22 cellular contexts compared by ENCODE assay signal in genomic region chr3:39262842-39263241, GRCh38. TPM values are rescaled to one million over a fixed set of nuclear protein-coding genes. Genes with fewer than 3 reads are reported as not detected.
"Had no signal": no experiment of that assay in that cellular context is flagged by ENCODE, and none has a peak within 500 bp of the region (broad histone marks: within the 10 kb centered on the region; RNA-seq: fewer than 3 reads in every experiment).

No MANE protein-coding gene starts in this region.

- H3K9me3 ChIP-seq: esophagus squamous epithelium, gastrocnemius medialis, sigmoid colon, thoracic aorta, upper lobe of left lung had no signal

- H3K27me3 Mint-ChIP-seq: stimulated activated naive B cell treated with anti-CD40 and anti-IgM and Interleukin-4, amounts not matched to agents 10 μg/mL and 1 μg/mL and 100 μg/mL, for 72 hours had no signal

- H3K4me3 ChIP-seq: dorsolateral prefrontal cortex, esophagus squamous epithelium, gastrocnemius medialis, sigmoid colon, smooth muscle cell, thoracic aorta, upper lobe of left lung had no signal

- H3K9me3 Mint-ChIP-seq: activated CD4-positive, alpha-beta memory T cell treated with anti-CD3 and anti-CD28 coated beads for 36 hours; endodermal cell; nephron progenitor cell; stimulated activated naive B cell treated with anti-CD40 and anti-IgM and Interleukin-4, amounts not matched to agents 10 μg/mL and 1 μg/mL and 100 μg/mL, for 72 hours had no signal

- ATAC-seq: activated CD8-positive, alpha-beta memory T cell treated with anti-CD3 and anti-CD28 coated beads, Interleukin-2, amount 10 ng/mL, durations not matched to agents 7 days and 5 days; gastrocnemius medialis; left ventricle myocardium superior; stimulated activated naive B cell treated with anti-CD40 and anti-IgM and Interleukin-4, amounts not matched to agents 10 μg/mL and 1 μg/mL and 100 μg/mL, for 72 hours had no signal

- H3K27ac Mint-ChIP-seq: activated CD4-positive, alpha-beta memory T cell treated with anti-CD3 and anti-CD28 coated beads for 36 hours; activated CD8-positive, alpha-beta memory T cell treated with anti-CD3 and anti-CD28 coated beads, Interleukin-2, amount 10 ng/mL, durations not matched to agents 7 days and 5 days; endodermal cell; nephron progenitor cell; stimulated activated naive B cell treated with anti-CD40 and anti-IgM and Interleukin-4, amounts not matched to agents 10 μg/mL and 1 μg/mL and 100 μg/mL, for 72 hours had no signal

- H3K27me3 ChIP-seq: esophagus squamous epithelium, gastrocnemius medialis, sigmoid colon, upper lobe of left lung had no signal

- H3K4me3 Mint-ChIP-seq: activated CD4-positive, alpha-beta memory T cell treated with anti-CD3 and anti-CD28 coated beads for 36 hours; activated CD8-positive, alpha-beta memory T cell treated with anti-CD3 and anti-CD28 coated beads, Interleukin-2, amount 10 ng/mL, durations not matched to agents 7 days and 5 days; endodermal cell; nephron progenitor cell; stimulated activated naive B cell treated with anti-CD40 and anti-IgM and Interleukin-4, amounts not matched to agents 10 μg/mL and 1 μg/mL and 100 μg/mL, for 72 hours had no signal

- DNase-seq: activated CD4-positive, alpha-beta memory T cell treated with anti-CD3 and anti-CD28 coated beads for 36 hours; activated CD4-positive, alpha-beta T cell treated with anti-CD3 and anti-CD28 coated beads for 48 hours; activated CD8-positive, alpha-beta memory T cell treated with anti-CD3 and anti-CD28 coated beads, Interleukin-2, amount 10 ng/mL, durations not matched to agents 7 days and 5 days; activated gamma-delta T cell; activated naive CD4-positive, alpha-beta T cell treated with anti-CD3 and anti-CD28 coated beads, Interleukin-2, amount 50 U/mL, for 16 hours; activated T-cell treated with anti-CD3 and anti-CD28 coated beads for 4 hours; central memory CD4-positive, alpha-beta T cell; dorsolateral prefrontal cortex; endodermal cell; esophagus squamous epithelium; gastrocnemius medialis; hippocampal formation; left ventricle myocardium superior; midbrain; nephron progenitor cell; retina; sigmoid colon; stimulated activated CD4-positive, alpha-beta T cell treated with anti-CD3 and anti-CD28 coated beads, Interleukin-15, amount 100 ng/mL, for 24 hours; stimulated activated naive B cell treated with anti-CD40 and anti-IgM and Interleukin-4, amounts not matched to agents 10 μg/mL and 1 μg/mL and 100 μg/mL, for 72 hours; upper lobe of left lung had no signal

- H3K36me3 ChIP-seq: esophagus squamous epithelium, gastrocnemius medialis, sigmoid colon, thoracic aorta, upper lobe of left lung had no signal

- H3K4me1 Mint-ChIP-seq: endodermal cell had no signal

- H3K27ac ChIP-seq: dorsolateral prefrontal cortex, esophagus squamous epithelium, gastrocnemius medialis, sigmoid colon, thoracic aorta, upper lobe of left lung had no signal

- H3K36me3 Mint-ChIP-seq: activated CD4-positive, alpha-beta memory T cell treated with anti-CD3 and anti-CD28 coated beads for 36 hours had no signal

RNA-seq across cellular contexts. Expression of gene CX3CR1, which starts 17.0 kb away (rescaled TPM):
- total RNA-seq: endodermal cell, smooth muscle cell had no signal
- polyA plus RNA-seq: smooth muscle cell had no signal
